33 cellular contexts compared by ENCODE assay signal in genomic region chr3:46820852-46821251, GRCh38. TPM values are rescaled to one million over a fixed set of nuclear protein-coding genes. Genes with fewer than 3 reads are reported as not detected.
"Had no signal": no experiment of that assay in that cellular context is flagged by ENCODE, and none has a peak within 500 bp of the region (broad histone marks: within the 10 kb centered on the region; RNA-seq: fewer than 3 reads in every experiment).

No MANE protein-coding gene starts in this region.

- H3K27ac Mint-ChIP-seq: natural killer cell; nephron; neural progenitor cell; progenitor cell of endocrine pancreas; stimulated activated memory B cell treated with anti-CD40 and anti-IgM and Interleukin-4, amounts not matched to agents 10 μg/mL and 1 μg/mL and 100 μg/mL, for 72 hours; type B pancreatic cell had no signal

- H3K79me2 ChIP-seq: parathyroid adenoma had no signal

- H2AFZ ChIP-seq: neural progenitor cell, parathyroid adenoma had no signal

- H3K27me3 ChIP-seq: neural progenitor cell, ovary, spleen, suprapubic skin, testis, tibial artery, transverse colon, upper lobe of right lung, uterus had no signal

- DNase-seq: natural killer cell; occipital lobe; ovary; posterior cingulate gyrus; psoas muscle; right cardiac atrium; spleen; stimulated activated CD4-positive, alpha-beta T cell treated with anti-CD3 and anti-CD28 coated beads, Interleukin-12 subunit alpha, Interleukin-12 subunit beta, amount 100 ng/mL, for 4 hours; stimulated activated CD4-positive, alpha-beta T cell treated with anti-CD3 and anti-CD28 coated beads, Interleukin-1b, Interleukin-23, amount 100 ng/mL, for 48 hours; stimulated activated CD4-positive, alpha-beta T cell treated with anti-CD3 and anti-CD28 coated beads, Interleukin-4, amount 100 ng/mL, for 1 hour; stimulated activated CD4-positive, alpha-beta T cell treated with anti-CD3 and anti-CD28 coated beads, Interleukin-4, amount 100 ng/mL, for 4 hours; stimulated activated CD8-positive, alpha-beta memory T cell treated with anti-CD3 and anti-CD28 coated beads, Interleukin-4, amount 100 ng/mL, for 48 hours; stimulated activated naive CD4-positive, alpha-beta T cell; stimulated activated naive CD8-positive, alpha-beta T cell treated with anti-CD3 and anti-CD28 coated beads, Interleukin-15, amount 100 ng/mL, for 72 hours; stimulated activated naive CD8-positive, alpha-beta T cell treated with anti-CD3 and anti-CD28 coated beads, Interleukin-15, Interleukin-2, amounts not matched to agents 100 U/mL and 50 U/mL, for 24 hours; substantia nigra; testis; tibial artery; transverse colon; upper lobe of right lung; uterus had no signal

- H3K4me3 Mint-ChIP-seq: natural killer cell; nephron; neural progenitor cell; stimulated activated memory B cell treated with anti-CD40 and anti-IgM and Interleukin-4, amounts not matched to agents 10 μg/mL and 1 μg/mL and 100 μg/mL, for 72 hours; stimulated activated naive CD8-positive, alpha-beta T cell treated with anti-CD3 and anti-CD28 coated beads, Interleukin-15, amount 100 ng/mL, for 72 hours; type B pancreatic cell had no signal

- H3K4me3 ChIP-seq: neural progenitor cell, ovary, psoas muscle, skin epidermis, smooth muscle cell, spleen, suprapubic skin, testis, tibial artery, transverse colon, upper lobe of right lung, uterus had no signal

- H3K27ac ChIP-seq: neural progenitor cell, ovary, parathyroid adenoma, psoas muscle, skin epidermis, spleen, suprapubic skin, testis, tibial artery, transverse colon, upper lobe of right lung, uterus had no signal

- H3K36me3 Mint-ChIP-seq: type B pancreatic cell had no signal

- ATAC-seq: natural killer cell; psoas muscle; right cardiac atrium; sciatic nerve; stimulated activated memory B cell treated with anti-CD40 and anti-IgM and Interleukin-4, amounts not matched to agents 10 μg/mL and 1 μg/mL and 100 μg/mL, for 72 hours; stimulated activated naive CD8-positive, alpha-beta T cell treated with anti-CD3 and anti-CD28 coated beads, Interleukin-15, amount 100 ng/mL, for 72 hours; stimulated activated naive CD8-positive, alpha-beta T cell treated with anti-CD3 and anti-CD28 coated beads, Interleukin-15, Interleukin-2, amounts not matched to agents 100 U/mL and 50 U/mL, for 24 hours; upper lobe of right lung had no signal

- H3K36me3 ChIP-seq: ovary, spleen, suprapubic skin, tibial artery, transverse colon, upper lobe of right lung, uterus had no signal

- H3K9ac ChIP-seq: neural progenitor cell, parathyroid adenoma had no signal

- H3K9me3 Mint-ChIP-seq: type B pancreatic cell had no signal

- H3K9me3 ChIP-seq: ovary, psoas muscle, testis, tibial artery, upper lobe of right lung, uterus had no signal

- H3K4me1 Mint-ChIP-seq: natural killer cell; nephron; stimulated activated naive CD8-positive, alpha-beta T cell treated with anti-CD3 and anti-CD28 coated beads, Interleukin-15, amount 100 ng/mL, for 72 hours had no signal

- H3K27me3 Mint-ChIP-seq: progenitor cell of endocrine pancreas, type B pancreatic cell had no signal

- H3K4me2 ChIP-seq: neural progenitor cell, smooth muscle cell had no signal

- H3K4me1 ChIP-seq: parathyroid adenoma, psoas muscle, spleen, suprapubic skin, testis, tibial artery, transverse colon, upper lobe of right lung, uterus had no signal

RNA-seq across cellular contexts. Expression of gene MYL3, which starts 42.4 kb away (rescaled TPM):
- total RNA-seq: natural killer cell, occipital lobe, osteoblast, progenitor cell of endocrine pancreas had no signal

RNA-seq across cellular contexts. Expression of gene PTH1R, which starts 56.7 kb away (rescaled TPM):
- total RNA-seq: natural killer cell had no signal
- polyA plus RNA-seq: neural cell had no signal
